ENCODE assay signal across 10 cellular contexts in genomic region chr20:25864986-25865714, GRCh38.
A peak's percentile ranks its signal among the peaks of the same experiment; 100 is the strongest.
DNase-seq lines count a peak whose midpoint lies in the region; ATAC-seq and TF ChIP-seq lines count a peak whose summit lies in the region.
"Had no signal": no experiment of that assay in that cellular context is flagged by ENCODE, and none has a peak within 500 bp of the region (broad histone marks: within the 10 kb centered on the region; RNA-seq: fewer than 3 reads in every experiment).

No MANE protein-coding gene starts in this region.

- H3K27ac ChIP-seq in ascending aorta (no peak overlapping the region), testis (no peak overlapping the region)
- H3K27ac ChIP-seq: C4-2B had no signal

- H3K36me3 Mint-ChIP-seq in activated CD8-positive, alpha-beta memory T cell treated with anti-CD3 and anti-CD28 coated beads, Interleukin-2, amount 10 ng/mL, durations not matched to agents 7 days and 5 days: no peaks in the 10 kb centered on the region

- no peak for ATAC-seq in activated CD8-positive, alpha-beta memory T cell treated with anti-CD3 and anti-CD28 coated beads, Interleukin-2, amount 10 ng/mL, durations not matched to agents 7 days and 5 days
- ATAC-seq in HG03469 (IDR thresholded peaks at IDR 0.05; ENCODE audit: unreplicated experiment): no peak

- no peak for TF ChIP-seq POLR2A in testis (IDR thresholded peaks at IDR 0.05)

- WGBS in testis, 2 donors: 46 to 84% methylated on average over 14 to 28 of the region's 28 CpGs

- H3K9me3 Mint-ChIP-seq in activated CD8-positive, alpha-beta memory T cell treated with anti-CD3 and anti-CD28 coated beads, Interleukin-2, amount 10 ng/mL, durations not matched to agents 7 days and 5 days (ENCODE audit: low read depth): no peaks in the 10 kb centered on the region

- peak overlapping the region; percentile 37 for H3K4me3 Mint-ChIP-seq in activated CD8-positive, alpha-beta memory T cell treated with anti-CD3 and anti-CD28 coated beads, Interleukin-2, amount 10 ng/mL, durations not matched to agents 7 days and 5 days

- no peaks in the 10 kb centered on the region for H3K27me3 ChIP-seq in ascending aorta
- peaks cover 73% of the 10 kb centered on the region for H3K27me3 ChIP-seq in kidney epithelial cell (ENCODE audit: control insufficient read depth, insufficient read depth, low read length)
- no peaks in the 10 kb centered on the region for H3K27me3 ChIP-seq in testis

- H3K9me3 ChIP-seq in ascending aorta: no peaks in the 10 kb centered on the region
- H3K9me3 ChIP-seq in testis: no peaks in the 10 kb centered on the region

- DNase-seq in activated CD8-positive, alpha-beta memory T cell treated with anti-CD3 and anti-CD28 coated beads, Interleukin-2, amount 10 ng/mL, durations not matched to agents 7 days and 5 days: no peak
- DNase-seq in activated CD8-positive, alpha-beta memory T cell treated with anti-CD3 and anti-CD28 coated beads for 24 hours: no peak
- DNase-seq in ascending aorta (ENCODE audit: low spot score in 2 of 2): no peak
- no peak for DNase-seq in kidney epithelial cell (ENCODE audit: low read depth)
- no peak for DNase-seq in testis
- DNase-seq in NCI-H146 (lab: John Stamatoyannopoulos, UW): no peak
- no peak for DNase-seq in DMS153 treated with DMSO at 0.1 percent for 48 hours (lab: John Stamatoyannopoulos, UW; ENCODE audit: unreplicated experiment)
- DNase-seq: NCI-H1694 treated with DMSO at 0.1 percent for 48 hours had no signal

- TF ChIP-seq CTCF in ascending aorta (IDR thresholded peaks at IDR 0.05) (no peak), kidney epithelial cell (IDR thresholded peaks at IDR 0.05; ENCODE audit: insufficient read depth, low read length, poor library complexity, severe bottlenecking) (no peak), testis (IDR thresholded peaks at IDR 0.05) (no peak)

- H3K27ac Mint-ChIP-seq in activated CD8-positive, alpha-beta memory T cell treated with anti-CD3 and anti-CD28 coated beads, Interleukin-2, amount 10 ng/mL, durations not matched to agents 7 days and 5 days: no peak overlapping the region

- H3K4me3 ChIP-seq in ascending aorta: peak overlapping the region; percentile 29 to 62
- peak overlapping the region; percentile 20 for H3K4me3 ChIP-seq in kidney epithelial cell (ENCODE audit: low read depth, low read length)
- H3K4me3 ChIP-seq in testis: peak overlapping the region; percentile 22 to 35

- peaks cover 81% of the 10 kb centered on the region for H3K27me3 Mint-ChIP-seq in activated CD8-positive, alpha-beta memory T cell treated with anti-CD3 and anti-CD28 coated beads, Interleukin-2, amount 10 ng/mL, durations not matched to agents 7 days and 5 days

- peaks cover 9 to 23% of the 10 kb centered on the region in 2 donors for H3K4me1 ChIP-seq in ascending aorta
- peaks cover 22% of the 10 kb centered on the region for H3K4me1 ChIP-seq in testis

- H3K4me1 Mint-ChIP-seq in activated CD8-positive, alpha-beta memory T cell treated with anti-CD3 and anti-CD28 coated beads, Interleukin-2, amount 10 ng/mL, durations not matched to agents 7 days and 5 days: peaks cover 42% of the 10 kb centered on the region

- CTCF ChIA-PET in activated CD8-positive, alpha-beta memory T cell treated with anti-CD3 and anti-CD28 coated beads, Interleukin-2, amount 10 ng/mL, durations not matched to agents 7 days and 5 days (lab: Charles Lee): no interaction called here

- H3K36me3 ChIP-seq in ascending aorta (no peaks in the 10 kb centered on the region), kidney epithelial cell (ENCODE audit: control insufficient read depth, insufficient read depth, low read length) (no peaks in the 10 kb centered on the region), testis (ENCODE audit: low read depth, missing control alignments) (no peaks in the 10 kb centered on the region)

- intact Hi-C loops in ascending aorta (cut with DNase I) (loop anchor here (5.0 kb wide), 1 partner anchor 243 kb away; the partner anchor contains the start of gene NANP), testis (cut with DNase I; ENCODE audit: low total_unique reads) (no loop called here)
